Comparison of ENCODE assay signal across 19 cellular contexts in genomic region chr4:113438596-113438995, GRCh38.
DNase-seq lines count a peak whose midpoint lies in the region; ATAC-seq, FAIRE-seq and TF ChIP-seq lines count a peak whose summit lies in the region.
"Had no signal": no experiment of that assay in that cellular context is flagged by ENCODE, and none has a peak within 500 bp of the region (broad histone marks: within the 10 kb centered on the region; RNA-seq: fewer than 3 reads in every experiment).

No MANE protein-coding gene starts in this region.

- FAIRE-seq in bronchial epithelial cell (lab: Jason Lieb, UNC) (peak; percentile 52), pancreas (lab: Jason Lieb, UNC) (no peak)
- FAIRE-seq: GM12878, H1 had no signal

- H3K9ac ChIP-seq in neuronal stem cell (ENCODE audit: low read depth, low read length, poor library complexity): no peak overlapping the region
- H3K9ac ChIP-seq in subcutaneous abdominal adipose tissue (ENCODE audit: low read length in 5 of 5): no peak overlapping the region
- H3K9ac ChIP-seq: GM23248 had no signal

- H3K36me3 ChIP-seq in bronchial epithelial cell (ENCODE audit: control insufficient read depth, insufficient read depth, low read length): no peaks in the 10 kb centered on the region
- H3K36me3 ChIP-seq in neuronal stem cell (replicated peaks in 1 of 2; ENCODE audit: control insufficient read depth in 2 of 2, insufficient read depth in 2 of 2, low read length in 2 of 2): no peaks in the 10 kb centered on the region
- H3K36me3 ChIP-seq in subcutaneous abdominal adipose tissue (ENCODE audit: control insufficient read depth in 5 of 5, insufficient read depth in 5 of 5, low read length in 5 of 5): no peaks in the 10 kb centered on the region
- H3K36me3 ChIP-seq in pancreas: no peaks in the 10 kb centered on the region

- TF ChIP-seq CTCF in bronchial epithelial cell (IDR thresholded peaks at IDR 0.05; ENCODE audit: insufficient read depth, low read length, severe bottlenecking): no peak
- TF ChIP-seq CTCF in pancreas (IDR thresholded peaks at IDR 0.05): no peak

- H3K4me2 ChIP-seq in neuronal stem cell (ENCODE audit: insufficient read depth, low read length, poor library complexity, severe bottlenecking): no peak overlapping the region

- H3K4ac ChIP-seq in neuronal stem cell (ENCODE audit: low read length): no peak overlapping the region

- H3K4me3 ChIP-seq in bronchial epithelial cell (ENCODE audit: low read depth, low read length) (no peak overlapping the region), neuronal stem cell (ENCODE audit: low read length in 2 of 2) (no peak overlapping the region), subcutaneous abdominal adipose tissue (ENCODE audit: low read depth in 1 of 5, low read length in 5 of 5) (no peak overlapping the region), pancreas (no peak overlapping the region)
- H3K4me3 ChIP-seq: GM12878, GM23248 had no signal

- H3K27me3 ChIP-seq in bronchial epithelial cell (ENCODE audit: control insufficient read depth, insufficient read depth, low read length): no peaks in the 10 kb centered on the region
- no peaks in the 10 kb centered on the region for H3K27me3 ChIP-seq in neuronal stem cell (ENCODE audit: control insufficient read depth in 3 of 3, insufficient read depth in 3 of 3, low read depth in 1 of 3, low read length in 3 of 3)
- H3K27me3 ChIP-seq in subcutaneous abdominal adipose tissue (ENCODE audit: control insufficient read depth in 5 of 5, insufficient read depth in 4 of 5, low read length in 5 of 5): no peaks in the 10 kb centered on the region
- H3K27me3 ChIP-seq in pancreas: no peaks in the 10 kb centered on the region

- H3K4me1 ChIP-seq in neuronal stem cell (ENCODE audit: control insufficient read depth in 2 of 2, insufficient read depth in 1 of 2, low read depth in 1 of 2, low read length in 2 of 2): peaks cover 4 to 15% of the 10 kb centered on the region in 2 donors
- H3K4me1 ChIP-seq in subcutaneous abdominal adipose tissue (ENCODE audit: control insufficient read depth in 5 of 5, insufficient read depth in 5 of 5, low read length in 5 of 5): peaks cover 4 to 27% (median 21%) of the 10 kb centered on the region in 5 donors
- no peaks in the 10 kb centered on the region for H3K4me1 ChIP-seq in pancreas

- H3K23ac ChIP-seq in neuronal stem cell (ENCODE audit: low read depth, low read length, poor library complexity): no peak overlapping the region

- no peak overlapping the region for H2BK5ac ChIP-seq in neuronal stem cell (ENCODE audit: low read length)

- no peaks in the 10 kb centered on the region for H3K79me1 ChIP-seq in neuronal stem cell (ENCODE audit: low read depth, low read length)

- no peak overlapping the region for H3K14ac ChIP-seq in neuronal stem cell (ENCODE audit: low read length)

- peak overlapping the region; percentile 67 for H2AFZ ChIP-seq in neuronal stem cell (ENCODE audit: low read length)
- H2AFZ ChIP-seq: GM23248 had no signal

- DNase-seq in bronchial epithelial cell (ENCODE audit: low read depth) (no peak), myocyte (ENCODE audit: low read depth) (peak; percentile 62), neuronal stem cell (ENCODE audit: low spot score) (no peak), pancreas (no peak)
- DNase-seq in activated CD4-positive, alpha-beta T cell treated with anti-CD3 and anti-CD28 coated beads, Interleukin-2, amount 50 U/mL, for 48 hours: no peak
- DNase-seq: C1 segment of cervical spinal cord; Calu3; CD4-positive, alpha-beta memory T cell; COR-L47; DMS153; EL; GDM1; GM23248; H7; HCEC 1CT had no signal

- no peak for ATAC-seq in GM18511 (IDR thresholded peaks at IDR 0.05; ENCODE audit: unreplicated experiment)
- no peak for ATAC-seq in pancreas
- ATAC-seq: GM12878 had no signal

- H2AK5ac ChIP-seq in neuronal stem cell (ENCODE audit: low read depth, low read length): no peak overlapping the region

- no peak overlapping the region for H3K18ac ChIP-seq in neuronal stem cell (ENCODE audit: low read length)

- no peak overlapping the region for H2BK120ac ChIP-seq in neuronal stem cell (ENCODE audit: low read depth, low read length)

- H3K27ac ChIP-seq in neuronal stem cell (replicated peaks; ENCODE audit: low read length) (no peak overlapping the region), subcutaneous abdominal adipose tissue (ENCODE audit: low read depth, low read length) (peak overlapping the region; percentile 8), pancreas (no peak overlapping the region)
- H3K27ac ChIP-seq: GM23248 had no signal

- H2BK12ac ChIP-seq in neuronal stem cell (ENCODE audit: low read length): no peak overlapping the region

- H2BK15ac ChIP-seq in neuronal stem cell (ENCODE audit: low read length): no peak overlapping the region

- H4K91ac ChIP-seq in neuronal stem cell (ENCODE audit: low read depth, low read length, poor library complexity): no peak overlapping the region

- intact Hi-C loops in pancreas (cut with DNase I): no loop called here

- no CpG with 5 or more reads among the region's 5 CpGs for WGBS in neuronal stem cell (ENCODE audit: extremely low coverage in 2 of 2, insufficient read length in 2 of 2, insufficient replicate concordance in 1 of 2), 2 donors
- WGBS in pancreas, 2 donors: 85 to 96% methylated on average over 5 of the region's 5 CpGs

- no peak overlapping the region for H4K8ac ChIP-seq in neuronal stem cell (ENCODE audit: low read depth, low read length)

- H3K9me3 ChIP-seq in neuronal stem cell (replicated peaks in 1 of 2; ENCODE audit: control insufficient read depth in 2 of 2, insufficient read depth in 1 of 2, low read depth in 1 of 2, low read length in 2 of 2): no peaks in the 10 kb centered on the region
- no peaks in the 10 kb centered on the region for H3K9me3 ChIP-seq in subcutaneous abdominal adipose tissue (ENCODE audit: control insufficient read depth in 5 of 5, low read length in 5 of 5)
- H3K9me3 ChIP-seq in pancreas: no peaks in the 10 kb centered on the region
